ENCODE assay signal across 9 cellular contexts in the genomic region with DNA sequence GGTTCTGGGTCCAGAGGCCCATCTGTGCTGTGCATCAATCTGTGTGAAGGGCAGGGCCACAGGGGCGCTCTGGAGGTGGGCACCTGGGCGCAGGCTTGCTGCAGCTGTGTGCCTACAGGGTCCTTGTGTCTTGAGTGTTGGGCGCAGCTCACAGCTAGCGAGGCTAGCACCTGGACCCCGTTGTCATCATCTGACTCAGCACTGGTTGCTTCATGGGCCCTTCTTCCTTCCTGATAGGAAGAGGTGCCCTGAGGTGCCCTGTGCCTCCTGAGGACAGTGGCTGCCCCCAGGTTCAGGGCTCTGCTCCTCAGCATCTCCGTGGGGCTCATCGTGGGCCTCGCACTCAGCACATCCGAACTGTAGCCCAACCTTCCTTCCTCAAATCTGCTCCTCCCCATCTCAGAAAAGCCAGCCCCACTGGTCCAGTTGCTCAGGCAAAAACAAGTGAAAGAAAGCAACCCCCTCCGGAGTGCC. TPM values are rescaled to one million over a fixed set of nuclear protein-coding genes. Genes with fewer than 3 reads are reported as not detected.
DNase-seq lines count a peak whose midpoint lies in the region; ATAC-seq and TF ChIP-seq lines count a peak whose summit lies in the region.
"Had no signal": no experiment of that assay in that cellular context is flagged by ENCODE, and none has a peak within 500 bp of the region (broad histone marks: within the 10 kb centered on the region; RNA-seq: fewer than 3 reads in every experiment).

No MANE protein-coding gene starts in this region.

- H3K36me3 ChIP-seq in OCI-LY1 (ENCODE audit: insufficient read depth, low read length) (peaks cover 28% of the 10 kb centered on the region), trophoblast cell (ENCODE audit: control insufficient read depth in 1 of 2, insufficient read depth in 2 of 2, low read length in 2 of 2) (peaks cover 6 to 11% of the 10 kb centered on the region in 2 experiments)

- peak overlapping the region; percentile 37 for H3K4me3 ChIP-seq in OCI-LY1 (ENCODE audit: low read depth, low read length, poor library complexity, severe bottlenecking)
- H3K4me3 ChIP-seq in dorsolateral prefrontal cortex = peak overlapping the region in 3 of 59 donors; percentile 2 to 14 (median 7)
- no peak overlapping the region for H3K4me3 ChIP-seq in trophoblast cell (ENCODE audit: low read depth, low read length)

- H3K79me2 ChIP-seq in OCI-LY1 (ENCODE audit: insufficient read depth, low read length) (peaks cover 33% of the 10 kb centered on the region), trophoblast cell (ENCODE audit: control insufficient read depth, insufficient read depth, low read length, poor library complexity) (peaks cover 41% of the 10 kb centered on the region)

- H2BK12ac ChIP-seq in trophoblast cell (ENCODE audit: low read length) = no peak overlapping the region

- H2BK120ac ChIP-seq in trophoblast cell (ENCODE audit: insufficient read depth, low read length, poor library complexity) = no peak overlapping the region

- peaks cover 7% of the 10 kb centered on the region; the same call in 1 of the 2 replicates for H3F3A ChIP-seq in OCI-LY1 (ENCODE audit: insufficient read depth, low read length)

- TF ChIP-seq CTCF in OCI-LY1 (IDR thresholded peaks at IDR 0.05; ENCODE audit: low read length) = no peak
- TF ChIP-seq CTCF in dorsolateral prefrontal cortex (IDR thresholded peaks at IDR 0.05 in 54 of 56, conservative IDR thresholded peaks at IDR 0.05 in 2 of 56; ENCODE audit: low read depth in 1 of 56, partially characterized antibody in 56 of 56) = no peak

- intact Hi-C loops in dorsolateral prefrontal cortex (cut with DNase I) = no loop called here

- no peak overlapping the region for H3K18ac ChIP-seq in trophoblast cell (ENCODE audit: low read length)

- H3K27ac ChIP-seq in OCI-LY1 (ENCODE audit: low read depth, low read length, poor library complexity, severe bottlenecking) (peak overlapping the region; percentile 95), dorsolateral prefrontal cortex (peak overlapping the region in 44 of 59 donors; percentile 1 to 83 (median 58)), trophoblast cell (ENCODE audit: low read depth, low read length) (no peak overlapping the region)
- H3K27ac ChIP-seq: KMS-11 had no signal

- H2AK5ac ChIP-seq in trophoblast cell (ENCODE audit: low read length) = no peak overlapping the region

- H4K12ac ChIP-seq in trophoblast cell (ENCODE audit: low read depth, low read length) = no peak overlapping the region

- peak overlapping the region; percentile 25 for H3K4ac ChIP-seq in trophoblast cell (ENCODE audit: low read depth, low read length)

- H3K4me1 ChIP-seq in OCI-LY1 (ENCODE audit: insufficient read depth, low read length, severe bottlenecking) (peaks cover 68% of the 10 kb centered on the region), trophoblast cell (ENCODE audit: control insufficient read depth in 1 of 2, insufficient read depth in 2 of 2, low read length in 2 of 2) (peaks cover 60 to 64% of the 10 kb centered on the region in 2 experiments)

- no CpG with 5 or more reads among the region's 10 CpGs for WGBS in trophoblast cell (ENCODE audit: extremely low coverage, insufficient coverage, insufficient read length)

- DNase-seq in dorsolateral prefrontal cortex (no peak), trophoblast cell (peak; percentile 23 to 25), pons (ENCODE audit: low spot score) (no peak), cortex of kidney (lab: John Stamatoyannopoulos, UW) (no peak), inferior parietal cortex (ENCODE audit: extremely low spot score) (no peak)

- H2BK5ac ChIP-seq in trophoblast cell (ENCODE audit: low read depth, low read length, poor library complexity) = no peak overlapping the region

- TF ChIP-seq POLR2A in GM18526 (IDR thresholded peaks at IDR 0.05; ENCODE audit: extremely low read depth, insufficient read length) = peak; percentile 27

- no peak overlapping the region for H3K23ac ChIP-seq in trophoblast cell (ENCODE audit: low read length)

- H3K9me2 ChIP-seq in OCI-LY1 (ENCODE audit: low read depth, low read length) = no peaks in the 10 kb centered on the region

- H3K27me3 ChIP-seq in OCI-LY1 (ENCODE audit: insufficient read depth, low read length) = no peaks in the 10 kb centered on the region
- H3K27me3 ChIP-seq in dorsolateral prefrontal cortex = no peaks in the 10 kb centered on the region
- H3K27me3 ChIP-seq in trophoblast cell (ENCODE audit: insufficient read depth, low read length) = no peaks in the 10 kb centered on the region

- peaks cover 35% of the 10 kb centered on the region for H3K79me1 ChIP-seq in trophoblast cell (ENCODE audit: low read length)

- H3K9me3 ChIP-seq in OCI-LY1 (ENCODE audit: low read length) = no peaks in the 10 kb centered on the region
- H3K9me3 ChIP-seq in trophoblast cell (ENCODE audit: insufficient read depth, low read depth, low read length) = no peaks in the 10 kb centered on the region

- no peak overlapping the region for H2AFZ ChIP-seq in OCI-LY1 (ENCODE audit: low read length)
- H2AFZ ChIP-seq in trophoblast cell (ENCODE audit: insufficient read depth, low read length, poor library complexity) = no peak overlapping the region

- H4K91ac ChIP-seq in trophoblast cell (ENCODE audit: low read depth, low read length) = no peak overlapping the region

- H3K4me2 ChIP-seq in OCI-LY1 (ENCODE audit: low read length) (peak overlapping the region; percentile 70), trophoblast cell (ENCODE audit: low read length) (no peak overlapping the region)
- H3K4me2 ChIP-seq: KMS-11 had no signal

- H3K9ac ChIP-seq in OCI-LY1 (ENCODE audit: low read length) (peak overlapping the region; percentile 64), trophoblast cell (ENCODE audit: low read length) (no peak overlapping the region)
- H3K9ac ChIP-seq: KMS-11 had no signal

- H4K8ac ChIP-seq in trophoblast cell (ENCODE audit: low read depth, low read length) = no peak overlapping the region

- no peaks in the 10 kb centered on the region for H4K20me1 ChIP-seq in OCI-LY1 (ENCODE audit: insufficient read depth, low read length)

- ATAC-seq in GM18873 (IDR thresholded peaks at IDR 0.05; ENCODE audit: low FRiP score, unreplicated experiment) = no peak

- no peak overlapping the region for H3K14ac ChIP-seq in trophoblast cell (ENCODE audit: low read length)

RNA-seq across cellular contexts. Expression of a gene that starts 54.8 kb away (rescaled TPM):
- total RNA-seq in dorsolateral prefrontal cortex = 10 to 100 TPM; 27.7 to 72.8 (median 40.1) TPM
- 115 and 116 TPM in 2 replicates for polyA plus RNA-seq in trophoblast cell (2013)

RNA-seq across cellular contexts. Expression of a gene that starts 55.1 kb away (rescaled TPM):
- 1 to 10 TPM in 103 of 120 experiments, under 1 TPM in 17; 0.44 to 4.5 (median 1.8) TPM for total RNA-seq in dorsolateral prefrontal cortex
- polyA plus RNA-seq in trophoblast cell (2013) = 1.1 and 1.4 TPM in 2 replicates

RNA-seq across cellular contexts. Expression of a gene that starts 55.7 kb away (rescaled TPM):
- total RNA-seq in dorsolateral prefrontal cortex = 100 to 1,000 TPM; 270 to 471 (median 352) TPM
- 160 and 164 TPM in 2 replicates for polyA plus RNA-seq in trophoblast cell (2013)

Comparison
In these comparisons a context has a peak if more than half of its experiments do, and no peak if none do; other contexts are left out.
1. DNase-seq: peak in trophoblast cell (2 of 2); none in dorsolateral prefrontal cortex (0 of 10), pons (single experiment), cortex of kidney (single experiment) and inferior parietal cortex (single experiment).